Comparison of ENCODE assay signal across 9 cellular contexts in the genomic region with DNA sequence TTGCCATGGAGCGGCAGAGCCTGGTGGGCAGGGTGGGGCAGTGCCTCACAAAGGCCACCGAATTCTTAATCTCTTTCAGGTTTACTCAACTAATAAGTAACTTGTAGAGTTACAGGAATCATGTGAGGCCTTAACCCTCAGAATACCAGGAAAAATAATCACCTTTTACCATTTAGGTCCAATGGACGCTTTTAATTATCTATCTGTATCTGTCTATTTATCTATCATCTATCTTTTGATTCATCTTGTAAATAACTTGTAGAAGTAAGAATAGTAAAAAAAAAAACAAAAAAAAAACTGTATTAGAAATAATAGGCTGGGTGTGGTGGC. TPM values are rescaled to one million over a fixed set of nuclear protein-coding genes. Genes with fewer than 3 reads are reported as not detected.
DNase-seq lines count a peak whose midpoint lies in the region; ATAC-seq, FAIRE-seq and TF ChIP-seq lines count a peak whose summit lies in the region.
"Had no signal": no experiment of that assay in that cellular context is flagged by ENCODE, and none has a peak within 500 bp of the region (broad histone marks: within the 10 kb centered on the region; RNA-seq: fewer than 3 reads in every experiment).

No MANE protein-coding gene starts in this region.

- no peaks in the 10 kb centered on the region for H3K36me3 ChIP-seq in GM12878 (ENCODE audit: control insufficient read depth in 2 of 2, insufficient read depth in 2 of 2, low read length in 1 of 2)
- H3K36me3 ChIP-seq in upper lobe of left lung = no peaks in the 10 kb centered on the region

- no peak overlapping the region for H3K4me3 ChIP-seq in GM12878
- H3K4me3 ChIP-seq in upper lobe of left lung = peak overlapping the region in 2 of 4 donors; percentile 23 to 27

- TF ChIP-seq CTCF in GM12878 (IDR thresholded peaks at IDR 0.05 in 2 of 3, conservative IDR thresholded peaks at IDR 0.05 in 1 of 3; ENCODE audit: control insufficient read depth in 2 of 3, extremely low read depth in 1 of 3, insufficient read depth in 1 of 3, low read depth in 3 of 3, low read length in 3 of 3) (no peak), mesothelial cell of epicardium (IDR thresholded peaks at IDR 0.05; ENCODE audit: unreplicated experiment) (no peak), upper lobe of left lung (IDR thresholded peaks at IDR 0.05) (peak in 2 of 6 experiments; percentile 16 to 23)

- RAD21 ChIA-PET in GM12878 (lab: Charles Lee; ENCODE audit: unreplicated experiment) = interaction anchor here (0.7 to 1.6 kb wide), 2 partner anchors 12 to 411 kb away, joined by 3 to 7 read pairs; partner anchors contain the start of gene S100A11

- peaks cover 20% of the 10 kb centered on the region for H3K27me3 Mint-ChIP-seq in activated naive CD4-positive, alpha-beta T cell treated with anti-CD3 and anti-CD28 coated beads, Interleukin-2, amount 10 ng/mL, durations not matched to agents 7 days and 5 days
- H3K27me3 Mint-ChIP-seq in mesothelial cell of epicardium (ENCODE audit: low read depth) = peaks cover 11% of the 10 kb centered on the region

- CTCF ChIA-PET in activated naive CD4-positive, alpha-beta T cell treated with anti-CD3 and anti-CD28 coated beads, Interleukin-2, amount 10 ng/mL, durations not matched to agents 7 days and 5 days (lab: Charles Lee) = interaction anchor here (0.9 to 15.6 kb wide), 4 partner anchors 13 to 410 kb away, joined by 3 to 270 read pairs (median 26); partner anchors contain the start of gene S100A11
- CTCF ChIA-PET in GM12878 (lab: Yijun Ruan, JAX) = interaction anchor here (0.7 to 10.5 kb wide), 6 partner anchors 13 to 410 kb away, joined by 3 to 106 read pairs (median 22); partner anchors contain the start of gene S100A11

- no TSS peak for BruUV-seq in GM12878 (replicated peaks; lab: Mats Ljungman, UMichigan)

- H3K79me2 ChIP-seq in GM12878 (ENCODE audit: control insufficient read depth, insufficient read depth, low read length) = no peaks in the 10 kb centered on the region

- H3K27ac ChIP-seq in GM12878 (ENCODE audit: control insufficient read depth, insufficient read depth) (peak overlapping the region; percentile 80), upper lobe of left lung (peak overlapping the region; percentile 95 to 97 (median 96))
- H3K27ac ChIP-seq: SK-N-MC had no signal

- H3K9ac ChIP-seq in GM12878 (ENCODE audit: control insufficient read depth, insufficient read depth, low read length) = peak overlapping the region; percentile 36; the same call in 1 of the 2 replicates

- H3K9me3 Mint-ChIP-seq in activated naive CD4-positive, alpha-beta T cell treated with anti-CD3 and anti-CD28 coated beads, Interleukin-2, amount 10 ng/mL, durations not matched to agents 7 days and 5 days = peaks cover 2% of the 10 kb centered on the region
- no peaks in the 10 kb centered on the region for H3K9me3 Mint-ChIP-seq in mesothelial cell of epicardium

- no peak for FAIRE-seq in GM12878 (lab: Jason Lieb, UNC)

- H3K4me1 ChIP-seq in GM12878 (ENCODE audit: control insufficient read depth, insufficient read depth, low read length) (peaks cover 15% of the 10 kb centered on the region), upper lobe of left lung (peaks cover 24 to 45% (median 32%) of the 10 kb centered on the region in 4 donors)

- no peak for TF ChIP-seq EP300 in GM12878 (IDR thresholded peaks at IDR 0.05; ENCODE audit: borderline replicate concordance in 1 of 2, control insufficient read depth in 1 of 2, low read depth in 2 of 2, low read length in 2 of 2)
- TF ChIP-seq EP300 in upper lobe of left lung (IDR thresholded peaks at IDR 0.05) = no peak

- H2AFZ ChIP-seq in GM12878 (ENCODE audit: control insufficient read depth, low read depth, low read length) = peak overlapping the region; percentile 80

- WGBS in GM12878 (ENCODE audit: insufficient coverage, insufficient replicate concordance, low lambda C conversion rate, missing lambda C conversion rate) = 47% methylated on average over 3 of the region's 3 CpGs
- 33 to 41% methylated on average over 2 to 3 of the region's 3 CpGs for WGBS in upper lobe of left lung, 2 donors

- H3K4me1 Mint-ChIP-seq in activated naive CD4-positive, alpha-beta T cell treated with anti-CD3 and anti-CD28 coated beads, Interleukin-2, amount 10 ng/mL, durations not matched to agents 7 days and 5 days = peaks cover 54% of the 10 kb centered on the region
- peaks cover 24% of the 10 kb centered on the region for H3K4me1 Mint-ChIP-seq in mesothelial cell of epicardium

- ATAC-seq in GM12878 = no peak
- ATAC-seq in upper lobe of left lung (ENCODE audit: low FRiP score in 2 of 2) = no peak

- H3K4me3 Mint-ChIP-seq in activated naive CD4-positive, alpha-beta T cell treated with anti-CD3 and anti-CD28 coated beads, Interleukin-2, amount 10 ng/mL, durations not matched to agents 7 days and 5 days = peak overlapping the region; percentile 70
- peak overlapping the region; percentile 63 for H3K4me3 Mint-ChIP-seq in mesothelial cell of epicardium

- DNase-seq in activated naive CD4-positive, alpha-beta T cell treated with anti-CD3 and anti-CD28 coated beads, Interleukin-2, amount 10 ng/mL, durations not matched to agents 7 days and 5 days = no peak
- no peak for DNase-seq in activated naive CD4-positive, alpha-beta T cell treated with Interleukin-2 at 50 U/mL for 16 hours
- DNase-seq in GM12878 (ENCODE audit: low read depth, low spot score) = no peak
- DNase-seq in mesothelial cell of epicardium (ENCODE audit: low spot score in 2 of 2, unreplicated experiment in 2 of 2) = no peak
- peak in 1 of 2 donors; percentile 69 for DNase-seq in upper lobe of left lung
- no peak for DNase-seq in NCI-H748 treated with DMSO at 0.1 percent for 48 hours (lab: John Stamatoyannopoulos, UW)
- no peak for DNase-seq in NCI-H2081 (lab: John Stamatoyannopoulos, UW)
- no peak for DNase-seq in SIG-M5 (lab: John Stamatoyannopoulos, UW)

- no peak for TF ChIP-seq RAD21 in GM12878 (IDR thresholded peaks at IDR 0.05; ENCODE audit: insufficient read depth, low read depth, low read length)

- POLR2A ChIA-PET in GM12878 (lab: Charles Lee) = no interaction called here

- in situ Hi-C loops in GM12878 (cut with MboI) = no loop called here

- H3K9me3 ChIP-seq in GM12878 (replicated peaks; ENCODE audit: control insufficient read depth, insufficient read depth, low read length) (no peaks in the 10 kb centered on the region; the same call in 2 of the 3 replicates), upper lobe of left lung (no peaks in the 10 kb centered on the region)

- intact Hi-C loops in GM12878 (cut with micrococcal nuclease; ENCODE audit: unreplicated experiment) = no loop called here

- SMC1A ChIA-PET in GM12878 (lab: Charles Lee; ENCODE audit: uncharacterized antibody, unreplicated experiment) = interaction anchor here (0.9 to 3.4 kb wide), 3 partner anchors 14 to 410 kb away, joined by 3 to 13 read pairs (median 3); no protein-coding TSS in a partner anchor

- peak overlapping the region; percentile 98 for H3K27ac Mint-ChIP-seq in activated naive CD4-positive, alpha-beta T cell treated with anti-CD3 and anti-CD28 coated beads, Interleukin-2, amount 10 ng/mL, durations not matched to agents 7 days and 5 days
- H3K27ac Mint-ChIP-seq in mesothelial cell of epicardium = peak overlapping the region; percentile 99

- TF ChIP-seq POLR2A in GM12878 (IDR thresholded peaks at IDR 0.05; ENCODE audit: low read depth, low read length) (no peak), upper lobe of left lung (IDR thresholded peaks at IDR 0.05) (no peak)

- peak overlapping the region; percentile 61 for H3K4me2 ChIP-seq in GM12878 (ENCODE audit: control insufficient read depth, insufficient read depth)

- no peaks in the 10 kb centered on the region for H4K20me1 ChIP-seq in GM12878 (ENCODE audit: control insufficient read depth, insufficient read depth)

- H3K27me3 ChIP-seq in GM12878 (replicated peaks in 1 of 2; ENCODE audit: control insufficient read depth in 2 of 2, insufficient read depth in 2 of 2, low read length in 1 of 2) = peaks cover 0 to 6% of the 10 kb centered on the region in 2 experiments; a peak in 1 of 4 replicates
- no peaks in the 10 kb centered on the region for H3K27me3 ChIP-seq in upper lobe of left lung

- no peaks in the 10 kb centered on the region for H3K36me3 Mint-ChIP-seq in activated naive CD4-positive, alpha-beta T cell treated with anti-CD3 and anti-CD28 coated beads, Interleukin-2, amount 10 ng/mL, durations not matched to agents 7 days and 5 days
- no peaks in the 10 kb centered on the region for H3K36me3 Mint-ChIP-seq in mesothelial cell of epicardium

RNA-seq across cellular contexts. Expression of gene S100A11, which starts 11.8 kb away (rescaled TPM):
- not detected in 2 replicates for total RNA-seq in GM12878 (2013; cell fraction: nucleolus; rRNA removed)
- total RNA-seq in GM12878 (2014; rRNA removed) (31.6 and 33.6 TPM in 2 replicates), GM12878 (2014; rRNA removed; fragmentation: Illumina TruSeq; extraction: Trizol) (23.7 and 30.0 TPM in 2 replicates), GM12878 (2021) (27.9 and 29.1 TPM in 2 replicates), mesothelial cell of epicardium (351 to 373 TPM (median 358 TPM) in 3 replicates), upper lobe of left lung (100 to 1,000 TPM; 317 to 578 (median 488) TPM)
- 33.7 TPM for polyA plus RNA-seq in GM12878 (2011; ENCODE audit: low read depth)
- polyA plus RNA-seq in GM12878 (2011; rRNA removed) (8.3 and 9.0 TPM in 2 replicates), GM12878 (2014; fragmentation: Illumina TruSeq; extraction: Trizol) (58.6 and 76.9 TPM in 2 replicates), GM12878 (2014; fragmentation: Nextera tagmentation; extraction: Ambion mirVana) (100 to 1,000 TPM in 1 of 2 experiments, 10 to 100 TPM in 1; 98.4 to 134 TPM), GM12878 (2014; rRNA removed) (49.1 and 49.6 TPM in 2 replicates), GM12878 (2016; fragmentation: Nextera tagmentation; extraction: Ambion mirVana) (10 to 100 TPM; 76.2 to 85.8 TPM)
- polyA plus RNA-seq in GM12878 (2011; cell fraction: cytosol; rRNA removed) = 13.7 and 14.2 TPM in 2 replicates
- polyA plus RNA-seq in GM12878 (2011; cell fraction: nucleus; rRNA removed) = 2.3 and 2.9 TPM in 2 replicates
- polyA plus RNA-seq in GM12878 (2012) = 17.6 and 26.8 TPM in 2 replicates
- 3.6 and 7.2 TPM in 2 replicates for polyA minus RNA-seq in GM12878 (2011; rRNA and poly(A)+ RNA removed)
- polyA minus RNA-seq in GM12878 (2011; cell fraction: cytosol; rRNA and poly(A)+ RNA removed) = 11.3 and 12.4 TPM in 2 replicates
- polyA minus RNA-seq in GM12878 (2011; cell fraction: nucleus; rRNA and poly(A)+ RNA removed) = 1.9 and 3.3 TPM in 2 replicates

RNA-seq across cellular contexts. Expression of gene TCHHL1, which starts 40.3 kb away (rescaled TPM):
- total RNA-seq in GM12878 (2013; cell fraction: nucleolus; rRNA removed) = not detected in 2 replicates
- total RNA-seq in GM12878 (2014; rRNA removed) (not detected in 2 replicates), GM12878 (2014; rRNA removed; fragmentation: Illumina TruSeq; extraction: Trizol) (not detected in 2 replicates), GM12878 (2021) (not detected in 2 replicates), mesothelial cell of epicardium (not detected in 3 replicates), upper lobe of left lung (not detected)
- not detected for polyA plus RNA-seq in GM12878 (2011; ENCODE audit: low read depth)
- polyA plus RNA-seq in GM12878 (2011; rRNA removed) (not detected in 2 replicates), GM12878 (2014; fragmentation: Illumina TruSeq; extraction: Trizol) (not detected in 2 replicates), GM12878 (2014; fragmentation: Nextera tagmentation; extraction: Ambion mirVana) (not detected), GM12878 (2014; rRNA removed) (not detected in 2 replicates), GM12878 (2016; fragmentation: Nextera tagmentation; extraction: Ambion mirVana) (not detected)
- not detected in 2 replicates for polyA plus RNA-seq in GM12878 (2011; cell fraction: cytosol; rRNA removed)
- not detected in 2 replicates for polyA plus RNA-seq in GM12878 (2011; cell fraction: nucleus; rRNA removed)
- not detected in 2 replicates for polyA plus RNA-seq in GM12878 (2012)
- not detected in 2 replicates for polyA minus RNA-seq in GM12878 (2011; rRNA and poly(A)+ RNA removed)
- not detected in 2 replicates for polyA minus RNA-seq in GM12878 (2011; cell fraction: cytosol; rRNA and poly(A)+ RNA removed)
- not detected in 2 replicates for polyA minus RNA-seq in GM12878 (2011; cell fraction: nucleus; rRNA and poly(A)+ RNA removed)

RNA-seq across cellular contexts. Expression of gene S100A10, which starts 54.9 kb away (rescaled TPM):
- not detected in 2 replicates for total RNA-seq in GM12878 (2013; cell fraction: nucleolus; rRNA removed)
- total RNA-seq in GM12878 (2014; rRNA removed) = 0.56 TPM in 1 of 2 replicates, not detected in the other
- total RNA-seq in GM12878 (2014; rRNA removed; fragmentation: Illumina TruSeq; extraction: Trizol) = not detected in 2 replicates
- total RNA-seq in GM12878 (2021) = 1.6 and 2.8 TPM in 2 replicates
- polyA plus RNA-seq in GM12878 (2011; ENCODE audit: low read depth) = 6.1 TPM
- 0.16 and 0.20 TPM in 2 replicates for polyA plus RNA-seq in GM12878 (2011; rRNA removed)
- 0.12 and 0.28 TPM in 2 replicates for polyA plus RNA-seq in GM12878 (2011; cell fraction: cytosol; rRNA removed)
- not detected in 2 replicates for polyA plus RNA-seq in GM12878 (2011; cell fraction: nucleus; rRNA removed)
- 3.3 and 3.5 TPM in 2 replicates for polyA plus RNA-seq in GM12878 (2012)
- polyA plus RNA-seq in GM12878 (2014; fragmentation: Illumina TruSeq; extraction: Trizol) = not detected in 2 replicates
- under 1 TPM; 0.18 to 0.50 TPM for polyA plus RNA-seq in GM12878 (2014; fragmentation: Nextera tagmentation; extraction: Ambion mirVana)
- 0.65 TPM in 1 of 2 replicates, not detected in the other for polyA plus RNA-seq in GM12878 (2014; rRNA removed)
- polyA plus RNA-seq in GM12878 (2016; fragmentation: Nextera tagmentation; extraction: Ambion mirVana) = 1 to 10 TPM; 1.6 to 2.1 TPM
- polyA minus RNA-seq in GM12878 (2011; rRNA and poly(A)+ RNA removed) = not detected in 2 replicates
- polyA minus RNA-seq in GM12878 (2011; cell fraction: cytosol; rRNA and poly(A)+ RNA removed) = 3.8 and 4.9 TPM in 2 replicates
- polyA minus RNA-seq in GM12878 (2011; cell fraction: nucleus; rRNA and poly(A)+ RNA removed) = 0.24 and 0.96 TPM in 2 replicates
- 219 to 234 TPM (median 222 TPM) in 3 replicates for total RNA-seq in mesothelial cell of epicardium
- total RNA-seq in upper lobe of left lung = 100 to 1,000 TPM in 5 of 6 donors, 10 to 100 TPM in 1; 79.6 to 785 (median 432) TPM

Comparison
In these comparisons a context has a peak if more than half of its experiments do, and no peak if none do; other contexts are left out.
1. RNA of gene S100A11, which starts 11.8 kb away (total RNA-seq): 317 to 578 TPM in upper lobe of left lung and 351 to 373 TPM in mesothelial cell of epicardium; 23.7 to 33.6 TPM in GM12878; every median in the first group is over 4 times any median in the second.
2. RNA of gene S100A10, which starts 54.9 kb away (total RNA-seq): 79.6 to 785 TPM in upper lobe of left lung and 219 to 234 TPM in mesothelial cell of epicardium; 0.56 to 2.8 TPM in GM12878; every median in the first group is over 10 times any median in the second.